ENCODE assay signal across 7 cellular contexts in genomic region chr19:5170329-5170745, GRCh38.
DNase-seq lines count a peak whose midpoint lies in the region; ATAC-seq and TF ChIP-seq lines count a peak whose summit lies in the region.

No MANE protein-coding gene starts in this region.

- POLR2A ChIA-PET in HEK293 (lab: Yijun Ruan, JAX), result no interaction called here

- peak; percentile 79 for DNase-seq in activated CD4-positive, CD25-positive, alpha-beta regulatory T cell treated with anti-CD3 and anti-CD28 coated beads, Interleukin-2, amount 50 U/mL, for 72 hours
- peak; percentile 27 for DNase-seq in effector CD4-positive, alpha-beta T cell
- peak; percentile 88 for DNase-seq in spleen
- DNase-seq in NCI-H1105 treated with DMSO at 0.1 percent for 48 hours (lab: John Stamatoyannopoulos, UW), result no peak

- H3K4me3 ChIP-seq in HEK293 (ENCODE audit: low read depth, low read length) (no peak overlapping the region), spleen (no peak overlapping the region)

- H3K4me1 ChIP-seq in HEK293 (ENCODE audit: control insufficient read depth, insufficient read depth, low read length) (no peaks in the 10 kb centered on the region), spleen (no peaks in the 10 kb centered on the region)

- H3K27me3 ChIP-seq in spleen (replicated peaks in 1 of 7), result no peaks in the 10 kb centered on the region

- ATAC-seq in HG03196 (IDR thresholded peaks at IDR 0.05; ENCODE audit: unreplicated experiment) (no peak), HG03520 (IDR thresholded peaks at IDR 0.05; ENCODE audit: unreplicated experiment) (no peak)

- CTCF ChIA-PET in HEK293 (lab: Yijun Ruan, JAX), result interaction anchor here (0.5 to 1.0 kb wide), 3 partner anchors 13 to 1009 kb away, joined by 3 read pairs; no protein-coding TSS in a partner anchor

- H3K9me3 ChIP-seq in HEK293 (ENCODE audit: control insufficient read depth, insufficient read depth, low read depth, low read length) (no peaks in the 10 kb centered on the region), spleen (no peaks in the 10 kb centered on the region)

- no peak for TF ChIP-seq POLR2A in spleen (IDR thresholded peaks at IDR 0.05)

- H3K36me3 ChIP-seq in HEK293 (ENCODE audit: control insufficient read depth in 2 of 2, insufficient read depth in 1 of 2, low read length in 2 of 2) (no peaks in the 10 kb centered on the region), spleen (no peaks in the 10 kb centered on the region)

- WGBS in spleen, 5 donors, result 59 to 64% (median 61%) methylated on average over 4 of the region's 4 CpGs

- TF ChIP-seq CTCF in HEK293 (tag by site-specific recombination; IDR thresholded peaks at IDR 0.05) (peak; percentile 81), spleen (IDR thresholded peaks at IDR 0.05 in 8 of 11, conservative IDR thresholded peaks at IDR 0.05 in 3 of 11) (peak; percentile 29 to 78 (median 61))

- no peak overlapping the region for H3K27ac ChIP-seq in HEK293 (ENCODE audit: extremely low read depth, low read depth, low read length)
- no peak overlapping the region for H3K27ac ChIP-seq in spleen

- intact Hi-C loops in spleen (cut with DNase I; ENCODE audit: low total_unique reads), result no loop called here

TF ChIP-seq in HEK293, 187 proteins besides CTCF, POLR2A, EP300 and RAD21:
- TF ChIP-seq ZBTB44 (tag by site-specific recombination; IDR thresholded peaks at IDR 0.05) (no peak), REST (tag by site-specific recombination; IDR thresholded peaks at IDR 0.05) (no peak), ZNF654 (tag by site-specific recombination; IDR thresholded peaks at IDR 0.05; ENCODE audit: low read depth) (0 out of 2 replicates have a peak, but pooled peaks have one; percentile 5), KLF17 (tag by site-specific recombination; IDR thresholded peaks at IDR 0.05) (0 out of 2 replicates have a peak, but pooled peaks have one; percentile 21), ZNF580 (tag by site-specific recombination; IDR thresholded peaks at IDR 0.05) (peak; percentile 83), ZNF16 (tag by site-specific recombination; IDR thresholded peaks at IDR 0.05; ENCODE audit: low read depth) (peak; percentile 95), HIC1 (tag by site-specific recombination; IDR thresholded peaks at IDR 0.05) (no peak), ZNF280D (tag by site-specific recombination; IDR thresholded peaks at IDR 0.05) (0 out of 2 replicates have a peak, but pooled peaks have one; percentile 72), YY2 (tag by site-specific recombination; IDR thresholded peaks at IDR 0.05) (no peak), ZNF623 (tag by site-specific recombination; IDR thresholded peaks at IDR 0.05) (peak; percentile 98), ZSCAN4 (tag by site-specific recombination; IDR thresholded peaks at IDR 0.05) (no peak), ZNF530 (tag by site-specific recombination; IDR thresholded peaks at IDR 0.05; ENCODE audit: low read depth) (no peak)
